8 cellular contexts compared by ENCODE assay signal in the genomic region with DNA sequence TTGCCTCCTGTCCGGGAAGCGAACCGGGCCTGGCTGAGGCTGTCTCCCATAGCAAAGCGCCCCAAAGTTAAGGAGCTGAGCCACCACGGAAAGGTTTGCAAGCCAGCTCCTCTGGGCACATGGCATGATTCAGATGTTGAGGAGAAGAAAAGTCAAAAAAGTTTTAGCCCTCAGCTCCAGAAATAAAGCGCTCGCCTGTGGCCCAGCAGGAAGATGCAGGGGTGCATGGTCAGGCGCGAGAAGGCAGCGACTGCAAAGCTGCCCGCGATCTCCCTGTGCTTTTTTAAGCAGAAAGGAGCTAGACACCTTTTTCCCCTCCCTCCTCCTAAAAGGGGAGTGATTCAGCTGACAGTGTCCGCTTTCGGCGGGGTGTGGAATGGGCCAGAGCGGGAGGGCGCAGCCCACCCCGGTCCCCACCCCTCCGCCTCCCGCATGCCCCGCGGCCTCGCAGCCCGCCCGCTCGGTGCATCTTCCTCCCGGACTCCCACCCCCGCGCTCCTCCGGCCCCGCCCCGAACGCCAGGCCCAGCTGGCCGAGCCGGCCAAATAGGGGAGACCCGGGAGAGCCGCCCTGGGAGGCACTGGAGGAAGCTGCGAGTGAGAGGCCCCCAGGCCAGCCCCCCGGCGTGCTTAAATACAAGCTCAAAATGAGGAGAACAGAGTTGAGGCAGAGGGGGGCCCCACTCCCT. TPM values are rescaled to one million over a fixed set of nuclear protein-coding genes. Genes with fewer than 3 reads are reported as not detected.
A peak's percentile ranks its signal among the peaks of the same experiment; 100 is the strongest.
DNase-seq lines count a peak whose midpoint lies in the region; ATAC-seq and TF ChIP-seq lines count a peak whose summit lies in the region.

A gene with protein sequence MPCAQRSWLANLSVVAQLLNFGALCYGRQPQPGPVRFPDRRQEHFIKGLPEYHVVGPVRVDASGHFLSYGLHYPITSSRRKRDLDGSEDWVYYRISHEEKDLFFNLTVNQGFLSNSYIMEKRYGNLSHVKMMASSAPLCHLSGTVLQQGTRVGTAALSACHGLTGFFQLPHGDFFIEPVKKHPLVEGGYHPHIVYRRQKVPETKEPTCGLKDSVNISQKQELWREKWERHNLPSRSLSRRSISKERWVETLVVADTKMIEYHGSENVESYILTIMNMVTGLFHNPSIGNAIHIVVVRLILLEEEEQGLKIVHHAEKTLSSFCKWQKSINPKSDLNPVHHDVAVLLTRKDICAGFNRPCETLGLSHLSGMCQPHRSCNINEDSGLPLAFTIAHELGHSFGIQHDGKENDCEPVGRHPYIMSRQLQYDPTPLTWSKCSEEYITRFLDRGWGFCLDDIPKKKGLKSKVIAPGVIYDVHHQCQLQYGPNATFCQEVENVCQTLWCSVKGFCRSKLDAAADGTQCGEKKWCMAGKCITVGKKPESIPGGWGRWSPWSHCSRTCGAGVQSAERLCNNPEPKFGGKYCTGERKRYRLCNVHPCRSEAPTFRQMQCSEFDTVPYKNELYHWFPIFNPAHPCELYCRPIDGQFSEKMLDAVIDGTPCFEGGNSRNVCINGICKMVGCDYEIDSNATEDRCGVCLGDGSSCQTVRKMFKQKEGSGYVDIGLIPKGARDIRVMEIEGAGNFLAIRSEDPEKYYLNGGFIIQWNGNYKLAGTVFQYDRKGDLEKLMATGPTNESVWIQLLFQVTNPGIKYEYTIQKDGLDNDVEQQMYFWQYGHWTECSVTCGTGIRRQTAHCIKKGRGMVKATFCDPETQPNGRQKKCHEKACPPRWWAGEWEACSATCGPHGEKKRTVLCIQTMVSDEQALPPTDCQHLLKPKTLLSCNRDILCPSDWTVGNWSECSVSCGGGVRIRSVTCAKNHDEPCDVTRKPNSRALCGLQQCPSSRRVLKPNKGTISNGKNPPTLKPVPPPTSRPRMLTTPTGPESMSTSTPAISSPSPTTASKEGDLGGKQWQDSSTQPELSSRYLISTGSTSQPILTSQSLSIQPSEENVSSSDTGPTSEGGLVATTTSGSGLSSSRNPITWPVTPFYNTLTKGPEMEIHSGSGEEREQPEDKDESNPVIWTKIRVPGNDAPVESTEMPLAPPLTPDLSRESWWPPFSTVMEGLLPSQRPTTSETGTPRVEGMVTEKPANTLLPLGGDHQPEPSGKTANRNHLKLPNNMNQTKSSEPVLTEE (N-terminal part only) (minus strand): TSS at position 260 of the 688 bp plus-strand sequence. CDS start 134 bp downstream, at position 126.

- H3K4me3 ChIP-seq in HUES64 (ENCODE audit: low read length) (peak within 1 kb of the TSS; percentile 76), endocrine pancreas (ENCODE audit: control insufficient read depth, insufficient read depth, low read length) (peak within 1 kb of the TSS; percentile 17), muscle layer of colon (ENCODE audit: low read depth in 1 of 2, low read length in 2 of 2) (peak within 1 kb of the TSS; percentile 49 to 65), OCI-LY7 (ENCODE audit: low read depth, low read length, poor library complexity, severe bottlenecking) (no peak within 1 kb of the TSS)

- no peak within 1 kb of the TSS for H3K27ac Mint-ChIP-seq in effector memory CD8-positive, alpha-beta T cell

- H3K4me1 ChIP-seq in HUES64 (ENCODE audit: insufficient read depth, low read length) (peaks cover 30% of the 10 kb centered on the region), endocrine pancreas (ENCODE audit: control insufficient read depth, insufficient read depth, low read length) (no peaks in the 10 kb centered on the region), muscle layer of colon (ENCODE audit: insufficient read depth, low read length) (peaks cover 23% of the 10 kb centered on the region), OCI-LY7 (ENCODE audit: insufficient read depth, low read length, poor library complexity, severe bottlenecking) (no peaks in the 10 kb centered on the region)

- no peaks in the 10 kb centered on the region for H3K36me3 Mint-ChIP-seq in effector memory CD8-positive, alpha-beta T cell (ENCODE audit: insufficient read depth)

- H3K36me3 ChIP-seq in HUES64 (ENCODE audit: insufficient read depth, low read length) = no peaks in the 10 kb centered on the region
- H3K36me3 ChIP-seq in endocrine pancreas (ENCODE audit: control insufficient read depth, insufficient read depth, low read length) = no peaks in the 10 kb centered on the region
- H3K36me3 ChIP-seq in muscle layer of colon (ENCODE audit: insufficient read depth, low read length) = no peaks in the 10 kb centered on the region
- no peaks in the 10 kb centered on the region for H3K36me3 ChIP-seq in OCI-LY7 (ENCODE audit: insufficient read depth, low read length)

- no peak for TF ChIP-seq CTCF in OCI-LY7 (conservative IDR thresholded peaks at IDR 0.05; ENCODE audit: low read length)

- no peaks in the 10 kb centered on the region for H4K20me1 ChIP-seq in OCI-LY7 (ENCODE audit: insufficient read depth, low read length)

- WGBS in HUES64 = under 1% methylated on average over 38 of the region's 40 CpGs

- no TSS peak for BruUV-seq in OCI-LY7 (replicated peaks; lab: Mats Ljungman, UMichigan)

- no peak within 1 kb of the TSS for H3K4me2 ChIP-seq in OCI-LY7 (ENCODE audit: low read length)

- no peak for ATAC-seq in GM21526 (IDR thresholded peaks at IDR 0.05; ENCODE audit: low FRiP score, unreplicated experiment)
- ATAC-seq in effector memory CD8-positive, alpha-beta T cell (replicated peaks) = no peak

- POLR2A ChIA-PET in OCI-LY7 (lab: Charles Lee) = interaction anchor here (0.7 kb wide), 1 partner anchor 16 kb away, joined by 7 read pairs; no protein-coding TSS in a partner anchor

- no peaks in the 10 kb centered on the region for H3K79me2 ChIP-seq in OCI-LY7 (ENCODE audit: insufficient read depth, low read depth, low read length)

- intact Hi-C loops in OCI-LY7 (cut with micrococcal nuclease; ENCODE audit: unreplicated experiment) = no loop called here

- peak; percentile 77 for DNase-seq in ELF-1 (ENCODE audit: low read depth, low spot score)
- no peak for DNase-seq in OCI-LY7 (ENCODE audit: low spot score)
- DNase-seq in RPMI8226 = no peak
- no peak for DNase-seq in effector memory CD8-positive, alpha-beta T cell

- no peaks in the 10 kb centered on the region for H3K9me2 ChIP-seq in OCI-LY7 (ENCODE audit: insufficient read depth, low read length)

- no peak within 1 kb of the TSS for H3K4me3 Mint-ChIP-seq in effector memory CD8-positive, alpha-beta T cell

- H3K4me1 Mint-ChIP-seq in effector memory CD8-positive, alpha-beta T cell (ENCODE audit: low read depth in 2 of 2) = peaks cover 0 to 5% of the 10 kb centered on the region in 2 donors

- H3K27me3 ChIP-seq in HUES64 (ENCODE audit: insufficient read depth, low read length) (peaks cover 8% of the 10 kb centered on the region; the same call in 1 of the 2 replicates), endocrine pancreas (ENCODE audit: control insufficient read depth, insufficient read depth, low read length) (no peaks in the 10 kb centered on the region), muscle layer of colon (ENCODE audit: control insufficient read depth in 1 of 2, insufficient read depth in 2 of 2, low read length in 2 of 2) (no peaks in the 10 kb centered on the region)

- H3K27ac ChIP-seq in HUES64 (ENCODE audit: low read depth, low read length) (peak within 1 kb of the TSS; percentile 39; the same call in 1 of the 2 replicates), muscle layer of colon (ENCODE audit: low read depth, low read length) (peak within 1 kb of the TSS; percentile 70), OCI-LY7 (ENCODE audit: low read depth, low read length, poor library complexity, severe bottlenecking) (no peak within 1 kb of the TSS)

- H3K9me3 ChIP-seq in HUES64 (ENCODE audit: insufficient read depth, low read depth, low read length) (no peaks in the 10 kb centered on the region), endocrine pancreas (ENCODE audit: control insufficient read depth, low read length) (no peaks in the 10 kb centered on the region), muscle layer of colon (ENCODE audit: low read length) (no peaks in the 10 kb centered on the region), OCI-LY7 (ENCODE audit: low read length) (no peaks in the 10 kb centered on the region)

- CTCF ChIA-PET in OCI-LY7 (lab: Charles Lee; ENCODE audit: unreplicated experiment) = no interaction called here

- no peaks in the 10 kb centered on the region for H3K9me3 Mint-ChIP-seq in effector memory CD8-positive, alpha-beta T cell

- H3K9ac ChIP-seq in HUES64 (ENCODE audit: low read depth, low read length) = peak within 1 kb of the TSS; percentile 66
- H3K9ac ChIP-seq in endocrine pancreas (ENCODE audit: control insufficient read depth, insufficient read depth, low read length) = no peak within 1 kb of the TSS
- peak within 1 kb of the TSS; percentile 17 for H3K9ac ChIP-seq in muscle layer of colon (ENCODE audit: low read length)

- H3K27me3 Mint-ChIP-seq in effector memory CD8-positive, alpha-beta T cell = peaks cover 48 to 72% of the 10 kb centered on the region in 2 donors

- no peak within 1 kb of the TSS for H2AFZ ChIP-seq in OCI-LY7 (ENCODE audit: low read length)

RNA-seq across cellular contexts. Expression of the gene that starts here (rescaled TPM):
- polyA plus RNA-seq in HUES64 (2013, experiment 1 of 2) = 6.8 TPM
- polyA plus RNA-seq in HUES64 (2013, experiment 2 of 2) = 8.3 TPM
- total RNA-seq in OCI-LY7 (2014; rRNA removed; shearing (Covaris generic)) = not detected in 2 replicates
- not detected in 2 replicates for total RNA-seq in OCI-LY7 (2022)
